ENCODE assay signal across 9 cellular contexts in the genomic region with DNA sequence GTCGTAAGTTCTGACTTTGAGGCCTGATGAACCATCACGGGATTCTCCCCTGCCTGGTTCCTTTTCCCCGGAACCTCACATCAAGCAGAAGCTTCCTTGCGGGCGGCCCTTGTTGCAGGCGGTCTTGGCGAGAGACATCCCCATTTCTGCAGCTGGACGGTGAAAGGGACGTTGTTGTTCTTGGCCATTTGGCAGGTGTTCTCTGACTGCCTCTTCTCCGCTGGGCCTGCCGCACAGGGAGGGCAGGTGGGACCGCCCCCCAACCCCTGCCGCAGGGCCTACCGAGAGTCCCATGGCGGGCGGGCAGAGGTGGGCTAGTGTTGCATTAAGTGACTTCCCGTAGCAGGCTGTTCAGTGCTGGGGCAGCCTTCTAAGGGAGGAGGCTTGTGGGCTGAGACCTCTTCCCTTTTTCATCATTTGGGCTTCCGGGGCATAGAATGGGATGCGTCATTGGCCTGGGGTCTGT. TPM values are rescaled to one million over a fixed set of nuclear protein-coding genes. Genes with fewer than 3 reads are reported as not detected.
A peak's percentile ranks its signal among the peaks of the same experiment; 100 is the strongest.
DNase-seq lines count a peak whose midpoint lies in the region; ATAC-seq, FAIRE-seq and TF ChIP-seq lines count a peak whose summit lies in the region.
"Had no signal": no experiment of that assay in that cellular context is flagged by ENCODE, and none has a peak within 500 bp of the region (broad histone marks: within the 10 kb centered on the region; RNA-seq: fewer than 3 reads in every experiment).

No MANE protein-coding gene starts in this region.

- H3K9me3 Mint-ChIP-seq in osteocyte (ENCODE audit: unreplicated experiment), result no peaks in the 10 kb centered on the region

- POLR2A ChIA-PET in K562 (lab: Yijun Ruan, JAX), result no interaction called here

- WGBS in K562 (ENCODE audit: insufficient coverage, low coverage, missing lambda C conversion rate), result 94% methylated on average over 10 of the region's 19 CpGs

- H3K4me2 ChIP-seq in K562 (ENCODE audit: insufficient read depth, low read length), result no peak overlapping the region
- no peak overlapping the region for H3K4me2 ChIP-seq in osteoblast (ENCODE audit: insufficient read depth, low read length)

- TF ChIP-seq EP300 in K562 (IDR thresholded peaks at IDR 0.05; ENCODE audit: low read length), result no peak

- BruUV-seq in K562 (replicated peaks; lab: Mats Ljungman, UMichigan), result no TSS peak

- H3K4me1 ChIP-seq in K562 (replicated peaks in 1 of 2; ENCODE audit: control insufficient read depth in 2 of 2, insufficient read depth in 2 of 2, low read length in 2 of 2), result peaks cover 9 to 50% of the 10 kb centered on the region in 2 experiments; a peak in 4 of 5 replicates
- H3K4me1 ChIP-seq in osteoblast (ENCODE audit: insufficient read depth, low read length), result peaks cover 7% of the 10 kb centered on the region

- H4K20me1 ChIP-seq in K562 (replicated peaks; ENCODE audit: control insufficient read depth, insufficient read depth, low read length), result no peaks in the 10 kb centered on the region
- peaks cover 23% of the 10 kb centered on the region for H4K20me1 ChIP-seq in osteoblast (ENCODE audit: insufficient read depth, low read length)

- TF ChIP-seq POLR2A in K562 (conservative IDR thresholded peaks at IDR 0.05), result no peak

- no peak overlapping the region; a peak in 1 of 4 replicates for H3K9ac ChIP-seq in K562 (ENCODE audit: insufficient read depth in 1 of 2, low read depth in 2 of 2, low read length in 2 of 2)

- H2AFZ ChIP-seq in K562 (ENCODE audit: low read depth, low read length) (no peak overlapping the region), osteoblast (ENCODE audit: low read length) (no peak overlapping the region)

- FAIRE-seq in K562 (lab: Jason Lieb, UNC), result no peak

- DNase-seq in GM10266 (ENCODE audit: extremely low spot score) (peak; percentile 55), MV-4-11 (lab: John Stamatoyannopoulos, UW) (peak; percentile 93), K562 (ENCODE audit: extremely low read depth in 1 of 4, low spot score in 3 of 4) (no peak), osteocyte (ENCODE audit: extremely low spot score, unreplicated experiment) (no peak), cerebellar cortex (ENCODE audit: low spot score) (no peak), osteoblast (ENCODE audit: insufficient read length, low spot score, missing footprints) (no peak)
- DNase-seq: NCI-H748 treated with DMSO at 0.1 percent for 48 hours had no signal

- intact Hi-C loops in K562 (cut with micrococcal nuclease), result no loop called here

- TF ChIP-seq RAD21 in K562 (CRISPR knock-in tag; conservative IDR thresholded peaks at IDR 0.05 in 1 of 2, IDR thresholded peaks at IDR 0.05 in 1 of 2), result no peak

- peaks cover 15% of the 10 kb centered on the region for H3K4me1 Mint-ChIP-seq in osteocyte (ENCODE audit: unreplicated experiment)

- H3K27me3 ChIP-seq in K562 (ENCODE audit: control insufficient read depth in 2 of 2, insufficient read depth in 2 of 2, low read length in 2 of 2), result no peaks in the 10 kb centered on the region
- H3K27me3 ChIP-seq in osteoblast (ENCODE audit: insufficient read depth, low read length), result no peaks in the 10 kb centered on the region

- H3K4me3 ChIP-seq in K562 (no peak overlapping the region), osteoblast (ENCODE audit: insufficient read depth, low read length) (no peak overlapping the region)

- in situ Hi-C loops in K562 (cut with MboI), result no loop called here

- TF ChIP-seq CTCF in GM10266 (IDR thresholded peaks at IDR 0.05; ENCODE audit: control insufficient read depth, insufficient read depth, low read depth, missing control alignments), result no peak
- TF ChIP-seq CTCF in K562 (IDR thresholded peaks at IDR 0.05 in 2 of 3, conservative IDR thresholded peaks at IDR 0.05 in 1 of 3; ENCODE audit: insufficient read depth in 2 of 3, low read depth in 1 of 3, low read length in 3 of 3), result no peak
- no peak for TF ChIP-seq CTCF in osteocyte (IDR thresholded peaks at IDR 0.05)
- TF ChIP-seq CTCF in osteoblast (IDR thresholded peaks at IDR 0.05; ENCODE audit: extremely low read depth, low read depth, low read length), result no peak

- ATAC-seq in K562 (no peak), HG03135 (IDR thresholded peaks at IDR 0.05; ENCODE audit: unreplicated experiment) (no peak), GM18870 (IDR thresholded peaks at IDR 0.05; ENCODE audit: unreplicated experiment) (no peak)

- H3K36me3 Mint-ChIP-seq in osteocyte (ENCODE audit: unreplicated experiment), result no peaks in the 10 kb centered on the region

- H3K36me3 ChIP-seq in K562 (ENCODE audit: control insufficient read depth, insufficient read depth, low read length) (no peaks in the 10 kb centered on the region), osteoblast (ENCODE audit: insufficient read depth, low read length) (no peaks in the 10 kb centered on the region)

- peak overlapping the region; percentile 91 for H3K27ac Mint-ChIP-seq in osteocyte (ENCODE audit: unreplicated experiment)

- no peaks in the 10 kb centered on the region for H3K27me3 Mint-ChIP-seq in osteocyte (ENCODE audit: unreplicated experiment)

- H3K4me3 Mint-ChIP-seq in osteocyte (ENCODE audit: unreplicated experiment), result no peak overlapping the region

- peaks cover 44% of the 10 kb centered on the region for H3K79me2 ChIP-seq in K562 (ENCODE audit: control insufficient read depth, insufficient read depth, low read length)
- peaks cover 3% of the 10 kb centered on the region for H3K79me2 ChIP-seq in osteoblast (ENCODE audit: insufficient read depth, low read length)

- H3K27ac ChIP-seq in K562 (ENCODE audit: extremely low read depth, low read depth, low read length) (peak overlapping the region; percentile 71; the same call in 1 of the 3 replicates), osteoblast (ENCODE audit: low read depth, low read length) (no peak overlapping the region)

- H3K9me1 ChIP-seq in K562 (ENCODE audit: control insufficient read depth, insufficient read depth, low read length), result no peaks in the 10 kb centered on the region

- CTCF ChIA-PET in K562 (lab: Yijun Ruan, JAX; ENCODE audit: low intra/inter-chr PET ratio), result no interaction called here

- H3K9me3 ChIP-seq in K562 (replicated peaks; ENCODE audit: control insufficient read depth, insufficient read depth, low read depth, low read length) (no peaks in the 10 kb centered on the region), osteoblast (ENCODE audit: low read depth, low read length) (no peaks in the 10 kb centered on the region)

TF ChIP-seq in K562, 482 proteins besides CTCF, POLR2A, EP300 and RAD21 (continues in another document):
- TF ChIP-seq ZNF274 (IDR thresholded peaks at IDR 0.05; ENCODE audit: borderline replicate concordance, low read depth, low read length) (no peak), C11orf30 (IDR thresholded peaks at IDR 0.05; ENCODE audit: low read depth) (no peak), MTA2 (IDR thresholded peaks at IDR 0.05; ENCODE audit: low read depth) (no peak)
- TF ChIP-seq, protein P1, sequence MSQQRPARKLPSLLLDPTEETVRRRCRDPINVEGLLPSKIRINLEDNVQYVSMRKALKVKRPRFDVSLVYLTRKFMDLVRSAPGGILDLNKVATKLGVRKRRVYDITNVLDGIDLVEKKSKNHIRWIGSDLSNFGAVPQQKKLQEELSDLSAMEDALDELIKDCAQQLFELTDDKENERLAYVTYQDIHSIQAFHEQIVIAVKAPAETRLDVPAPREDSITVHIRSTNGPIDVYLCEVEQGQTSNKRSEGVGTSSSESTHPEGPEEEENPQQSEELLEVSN (IDR thresholded peaks at IDR 0.05; ENCODE audit: borderline replicate concordance in 1 of 2, extremely low read depth in 1 of 2, insufficient read depth in 1 of 2, insufficient read length in 1 of 2, low read depth in 1 of 2, low read length in 1 of 2, poor library complexity in 1 of 2, severe bottlenecking in 1 of 2), result no peak

RNA-seq across cellular contexts. Expression of gene GRAMD4, which starts 26.9 kb away (rescaled TPM):
- total RNA-seq in K562 (2011; cell fraction: chromatin; rRNA removed; ENCODE audit: low replicate concordance), result 92.4 and 123 TPM in 2 replicates
- total RNA-seq in K562 (2011; cell fraction: nucleolus; rRNA removed), result 64.0 and 80.4 TPM in 2 replicates
- 41.7 and 59.0 TPM in 2 replicates for total RNA-seq in K562 (2011; cell fraction: nucleoplasm; rRNA removed)
- total RNA-seq in K562 (2014; rRNA removed) (44.8 and 52.4 TPM in 2 replicates), K562 (2014; rRNA removed; fragmentation: Illumina TruSeq; extraction: Trizol) (13.6 and 14.1 TPM in 2 replicates), K562 (2015; rRNA removed; fragmentation: Illumina TruSeq; extraction: Trizol) (16.0 and 18.6 TPM in 2 replicates), K562 (2021) (44.0 and 45.4 TPM in 2 replicates), osteocyte (37.4 and 44.5 TPM in 2 replicates), osteoblast (16.8 and 17.0 TPM in 2 replicates)
- polyA plus RNA-seq in K562 (2011; rRNA removed) (31.9 and 35.5 TPM in 2 replicates), K562 (2014; fragmentation: Illumina TruSeq; extraction: Trizol) (13.7 and 15.3 TPM in 2 replicates), K562 (2014; fragmentation: Nextera tagmentation; extraction: Ambion mirVana) (under 1 TPM; 0.18 to 0.28 TPM), K562 (2014; rRNA removed) (31.5 and 37.3 TPM in 2 replicates)
- polyA plus RNA-seq in K562 (2011; cell fraction: cytosol; rRNA removed), result 14.5 and 32.1 TPM in 2 replicates
- 70.0 and 77.3 TPM in 2 replicates for polyA plus RNA-seq in K562 (2011; cell fraction: nucleus; rRNA removed)
- polyA plus RNA-seq in K562 (2012), result 17.3 and 43.4 TPM in 2 replicates
- 34.2 and 53.1 TPM in 2 replicates for polyA minus RNA-seq in K562 (2011; rRNA and poly(A)+ RNA removed)
- polyA minus RNA-seq in K562 (2011; cell fraction: cytosol; rRNA and poly(A)+ RNA removed), result 20.3 and 27.3 TPM in 2 replicates
- polyA minus RNA-seq in K562 (2011; cell fraction: nucleus; rRNA and poly(A)+ RNA removed), result 21.4 and 52.2 TPM in 2 replicates

RNA-seq across cellular contexts. Expression of gene CELSR1, which starts 55.8 kb away (rescaled TPM):
- 0.14 and 0.19 TPM in 2 replicates for total RNA-seq in K562 (2011; cell fraction: chromatin; rRNA removed; ENCODE audit: low replicate concordance)
- total RNA-seq in K562 (2011; cell fraction: nucleolus; rRNA removed), result 0.13 and 0.33 TPM in 2 replicates
- not detected in 2 replicates for total RNA-seq in K562 (2011; cell fraction: nucleoplasm; rRNA removed)
- total RNA-seq in K562 (2014; rRNA removed) (not detected in 2 replicates), K562 (2014; rRNA removed; fragmentation: Illumina TruSeq; extraction: Trizol) (not detected in 2 replicates), K562 (2015; rRNA removed; fragmentation: Illumina TruSeq; extraction: Trizol) (not detected in 2 replicates), K562 (2021) (0.04 and 0.09 TPM in 2 replicates), osteocyte (15.9 and 16.0 TPM in 2 replicates), osteoblast (2.7 and 3.6 TPM in 2 replicates)
- polyA plus RNA-seq in K562 (2011; rRNA removed) (not detected in 2 replicates), K562 (2014; fragmentation: Illumina TruSeq; extraction: Trizol) (not detected in 2 replicates), K562 (2014; fragmentation: Nextera tagmentation; extraction: Ambion mirVana) (under 1 TPM in 1 of 2 experiments, not detected in 1; under 0.01 TPM), K562 (2014; rRNA removed) (not detected in 2 replicates)
- 0.01 and 0.03 TPM in 2 replicates for polyA plus RNA-seq in K562 (2011; cell fraction: cytosol; rRNA removed)
- polyA plus RNA-seq in K562 (2011; cell fraction: nucleus; rRNA removed), result 0.01 TPM in 1 of 2 replicates, not detected in the other
- polyA plus RNA-seq in K562 (2012), result 0.01 TPM in 2 replicates
- polyA minus RNA-seq in K562 (2011; rRNA and poly(A)+ RNA removed), result not detected in 2 replicates
- not detected in 2 replicates for polyA minus RNA-seq in K562 (2011; cell fraction: cytosol; rRNA and poly(A)+ RNA removed)
- polyA minus RNA-seq in K562 (2011; cell fraction: nucleus; rRNA and poly(A)+ RNA removed), result 0.13 TPM in 1 of 2 replicates, not detected in the other

Comparison
In these comparisons a context has a peak if more than half of its experiments do, and no peak if none do; other contexts are left out.
1. DNase-seq: peak in GM10266 (single experiment) and MV-4-11 (single experiment); none in K562 (0 of 4), osteocyte (single experiment), cerebellar cortex (single experiment) and osteoblast (single experiment).